Comparison of ENCODE assay signal across 8 cellular contexts in genomic region chr7:50534690-50535290, GRCh38. TPM values are rescaled to one million over a fixed set of nuclear protein-coding genes. Genes with fewer than 3 reads are reported as not detected.
DNase-seq lines count a peak whose midpoint lies in the region; ATAC-seq and TF ChIP-seq lines count a peak whose summit lies in the region.

No MANE protein-coding gene starts in this region.

- WGBS in adrenal gland, 4 donors: 37 to 46% (median 41%) methylated on average over 10 to 12 of the region's 12 CpGs
- 66% methylated on average over 7 of the region's 12 CpGs for WGBS in right lobe of liver (ENCODE audit: insufficient coverage, low coverage, low lambda C conversion rate, missing lambda C conversion rate)

- no peak overlapping the region for H3K4me3 Mint-ChIP-seq in CD8-positive, alpha-beta memory T cell

- intact Hi-C loops in adrenal gland (cut with DNase I) (no loop called here), right lobe of liver (cut with DNase I) (no loop called here), tibial artery (cut with DNase I; ENCODE audit: low total_unique reads) (no loop called here)

- TF ChIP-seq CTCF in adrenal gland (IDR thresholded peaks at IDR 0.05) (peak in 3 of 6 experiments; percentile 15 to 34 (median 31)), right lobe of liver (IDR thresholded peaks at IDR 0.05) (no peak), GM20000 (IDR thresholded peaks at IDR 0.05; ENCODE audit: extremely low read depth, missing control alignments) (no peak), tibial artery (IDR thresholded peaks at IDR 0.05) (no peak)

- peaks cover 0 to 15% of the 10 kb centered on the region in 2 donors for H3K27me3 Mint-ChIP-seq in CD8-positive, alpha-beta memory T cell

- H3K9me3 Mint-ChIP-seq in CD8-positive, alpha-beta memory T cell: no peaks in the 10 kb centered on the region

- CTCF ChIA-PET in CD8-positive, alpha-beta memory T cell (lab: Charles Lee): no interaction called here

- peak overlapping the region; percentile 54 for H3K27ac ChIP-seq in CD8-positive, alpha-beta memory T cell (ENCODE audit: low read depth, low read length)
- peak overlapping the region; percentile 38 to 90 (median 75) for H3K27ac ChIP-seq in adrenal gland
- no peak overlapping the region for H3K27ac ChIP-seq in right lobe of liver
- no peak overlapping the region for H3K27ac ChIP-seq in tibial artery

- H3K36me3 Mint-ChIP-seq in CD8-positive, alpha-beta memory T cell: no peaks in the 10 kb centered on the region

- no peak for DNase-seq in CD8-positive, alpha-beta memory T cell
- DNase-seq in KBM-7 (peak; percentile 21), adrenal gland (peak; percentile 71 to 86 (median 85)), right lobe of liver (no peak), GM20000 (ENCODE audit: low spot score) (no peak), NCI-H2107 treated with DMSO at 0.1 percent for 48 hours (lab: John Stamatoyannopoulos, UW; ENCODE audit: unreplicated experiment) (no peak), tibial artery (no peak)
- DNase-seq in activated CD8-positive, alpha-beta memory T cell treated with anti-CD3 and anti-CD28 coated beads, Interleukin-2, amount 50 U/mL, for 4 hours: no peak

- TF ChIP-seq POLR2A in adrenal gland (IDR thresholded peaks at IDR 0.05): peak in 1 of 2 donors; percentile 36
- no peak for TF ChIP-seq POLR2A in right lobe of liver (IDR thresholded peaks at IDR 0.05)

- POLR2A ChIA-PET in CD8-positive, alpha-beta memory T cell (lab: Charles Lee): no interaction called here

- peak; percentile 21 to 55 (median 34) for ATAC-seq in right lobe of liver

- H3K27me3 ChIP-seq in CD8-positive, alpha-beta memory T cell (ENCODE audit: insufficient read depth, low read length, poor library complexity, severe bottlenecking): no peaks in the 10 kb centered on the region
- H3K27me3 ChIP-seq in adrenal gland (no peaks in the 10 kb centered on the region), right lobe of liver (no peaks in the 10 kb centered on the region), tibial artery (peaks cover 0 to 17% of the 10 kb centered on the region in 2 donors)

- H3K27ac Mint-ChIP-seq in CD8-positive, alpha-beta memory T cell: no peak overlapping the region

- H3K9me3 ChIP-seq in CD8-positive, alpha-beta memory T cell (ENCODE audit: low read length): no peaks in the 10 kb centered on the region
- H3K9me3 ChIP-seq in adrenal gland (replicated peaks in 1 of 3) (no peaks in the 10 kb centered on the region), right lobe of liver (no peaks in the 10 kb centered on the region), tibial artery (no peaks in the 10 kb centered on the region)

- H3K4me1 ChIP-seq in CD8-positive, alpha-beta memory T cell (ENCODE audit: insufficient read depth, low read length): no peaks in the 10 kb centered on the region
- H3K4me1 ChIP-seq in adrenal gland (replicated peaks in 1 of 2) (peaks cover 5 to 11% of the 10 kb centered on the region in 2 donors), right lobe of liver (peaks cover 0 to 6% (median 0%) of the 10 kb centered on the region in 4 donors), tibial artery (no peaks in the 10 kb centered on the region)

- no peaks in the 10 kb centered on the region for H3K4me1 Mint-ChIP-seq in CD8-positive, alpha-beta memory T cell

- H3K4me3 ChIP-seq in CD8-positive, alpha-beta memory T cell (ENCODE audit: low read length): no peak overlapping the region
- H3K4me3 ChIP-seq in adrenal gland: no peak overlapping the region
- H3K4me3 ChIP-seq in right lobe of liver: no peak overlapping the region
- H3K4me3 ChIP-seq in tibial artery: no peak overlapping the region

- in situ Hi-C loops in KBM-7 (cut with MboI; ENCODE audit: low pct_unique_long_range_greater_than_20kb, low sequenced_read_pairs): no loop called here

- no peaks in the 10 kb centered on the region for H3K36me3 ChIP-seq in CD8-positive, alpha-beta memory T cell (ENCODE audit: insufficient read depth, low read length)
- H3K36me3 ChIP-seq in adrenal gland (replicated peaks in 1 of 2) (no peaks in the 10 kb centered on the region), right lobe of liver (peaks cover 0 to 6% (median 0%) of the 10 kb centered on the region in 4 donors), tibial artery (no peaks in the 10 kb centered on the region)

RNA-seq across cellular contexts. Expression of gene DDC, which starts 30.4 kb away (rescaled TPM):
- total RNA-seq in CD8-positive, alpha-beta memory T cell: not detected
- not detected for polyA plus RNA-seq in CD8-positive, alpha-beta memory T cell
- total RNA-seq in adrenal gland: 10 to 100 TPM in 4 of 8 donors, 1 to 10 TPM in 2, under 1 TPM in 2; 0.58 to 52.7 (median 9.5) TPM
- polyA plus RNA-seq in adrenal gland: 10 to 100 TPM; 10.4 to 27.5 (median 23.5) TPM
- total RNA-seq in right lobe of liver: 10 to 100 TPM; 37.9 to 75.7 (median 45.2) TPM

Comparison
In these comparisons a context has a peak if more than half of its experiments do, and no peak if none do; other contexts are left out.
1. DNase-seq: peak in KBM-7 (single experiment) and adrenal gland (7 of 7); none in CD8-positive, alpha-beta memory T cell (0 of 5), right lobe of liver (0 of 3), activated CD8-positive, alpha-beta memory T cell treated with anti-CD3 and anti-CD28 coated beads, Interleukin-2, amount 50 U/mL, for 4 hours (single experiment), GM20000 (single experiment), NCI-H2107 treated with DMSO at 0.1 percent for 48 hours (single experiment) and tibial artery (0 of 2).
2. H3K27ac ChIP-seq: peak in CD8-positive, alpha-beta memory T cell (single experiment) and adrenal gland (5 of 5); none in right lobe of liver (0 of 3) and tibial artery (0 of 2).